14 cellular contexts compared by ENCODE assay signal in genomic region chr1:159752135-159752580, GRCh38. TPM values are rescaled to one million over a fixed set of nuclear protein-coding genes. Genes with fewer than 3 reads are reported as not detected.
A peak's percentile ranks its signal among the peaks of the same experiment; 100 is the strongest.
DNase-seq lines count a peak whose midpoint lies in the region; ATAC-seq and TF ChIP-seq lines count a peak whose summit lies in the region.
"Had no signal": no experiment of that assay in that cellular context is flagged by ENCODE, and none has a peak within 500 bp of the region (broad histone marks: within the 10 kb centered on the region; RNA-seq: fewer than 3 reads in every experiment).

No MANE protein-coding gene starts in this region.

- no peak overlapping the region for H3K4me3 Mint-ChIP-seq in chondrocyte (ENCODE audit: unreplicated experiment)
- H3K4me3 Mint-ChIP-seq: activated naive CD8-positive, alpha-beta T cell; natural killer cell treated with Interleukin-12 subunit alpha and Interleukin-12 subunit beta and Interleukin-15 and Interleukin-18, amount 100 ng/mL, for 72 hours had no signal

- H3K4me3 ChIP-seq in mucosa of descending colon = no peak overlapping the region

- no peaks in the 10 kb centered on the region for H3K4me1 ChIP-seq in mucosa of descending colon (ENCODE audit: low read depth)
- H3K4me1 ChIP-seq: foreskin keratinocyte had no signal

- no peaks in the 10 kb centered on the region for H3K9me3 Mint-ChIP-seq in chondrocyte (ENCODE audit: low read depth)
- H3K9me3 Mint-ChIP-seq: natural killer cell treated with Interleukin-12 subunit alpha and Interleukin-12 subunit beta and Interleukin-15 and Interleukin-18, amount 100 ng/mL, for 72 hours had no signal

- TF ChIP-seq CTCF in mucosa of descending colon (IDR thresholded peaks at IDR 0.05) = no peak
- TF ChIP-seq CTCF in chondrocyte (IDR thresholded peaks at IDR 0.05) = no peak

- H3K36me3 ChIP-seq in mucosa of descending colon (ENCODE audit: low read depth) = no peaks in the 10 kb centered on the region

- H3K9me3 ChIP-seq in mucosa of descending colon = no peaks in the 10 kb centered on the region

- DNase-seq in M059J (ENCODE audit: low read depth) (peak; percentile 26), fibroblast of gingiva (ENCODE audit: low read depth) (peak; percentile 99), mucosa of descending colon (peak in 1 of 3 donors; percentile 21), ureter (ENCODE audit: low spot score) (peak; percentile 72), chondrocyte (ENCODE audit: low spot score) (no peak)
- no peak for DNase-seq in stimulated activated CD4-positive, alpha-beta T cell treated with anti-CD3 and anti-CD28 coated beads, Interleukin-12 subunit alpha, Interleukin-12 subunit beta, amount 100 ng/mL, for 4 hours
- DNase-seq: activated CD4-positive, alpha-beta T cell treated with anti-CD3 and anti-CD28 coated beads for 1 hour; DND-41; SHP77 treated with DMSO at 0.1 percent for 48 hours had no signal

- peaks cover 29% of the 10 kb centered on the region for H3K27me3 Mint-ChIP-seq in chondrocyte (ENCODE audit: low read depth)
- H3K27me3 Mint-ChIP-seq: activated naive CD8-positive, alpha-beta T cell had no signal

- intact Hi-C loops in mucosa of descending colon (cut with DNase I, micrococcal nuclease) = no loop called here

- H3K4me1 Mint-ChIP-seq in chondrocyte (ENCODE audit: low read depth) = no peaks in the 10 kb centered on the region

- H3K27ac Mint-ChIP-seq in chondrocyte (ENCODE audit: unreplicated experiment) = no peak overlapping the region
- H3K27ac Mint-ChIP-seq: activated naive CD8-positive, alpha-beta T cell; natural killer cell treated with Interleukin-12 subunit alpha and Interleukin-12 subunit beta and Interleukin-15 and Interleukin-18, amount 100 ng/mL, for 72 hours had no signal

- no peaks in the 10 kb centered on the region for H3K36me3 Mint-ChIP-seq in chondrocyte (ENCODE audit: low read depth)
- H3K36me3 Mint-ChIP-seq: activated naive CD8-positive, alpha-beta T cell; natural killer cell treated with Interleukin-12 subunit alpha and Interleukin-12 subunit beta and Interleukin-15 and Interleukin-18, amount 100 ng/mL, for 72 hours had no signal

- ATAC-seq in mucosa of descending colon (peak; percentile 62), HG02623 (IDR thresholded peaks at IDR 0.05; ENCODE audit: unreplicated experiment) (no peak)
- ATAC-seq: foreskin keratinocyte; natural killer cell treated with Interleukin-12 subunit alpha and Interleukin-12 subunit beta and Interleukin-15 and Interleukin-18, amount 100 ng/mL, for 72 hours had no signal

RNA-seq across cellular contexts. Expression of gene DUSP23, which starts 28.6 kb away (rescaled TPM):
- total RNA-seq in M059J (2014; rRNA removed; shearing (Covaris generic)) = 25.6 and 37.0 TPM in 2 replicates
- 10 to 100 TPM; 33.6 to 58.5 (median 48.8) TPM for total RNA-seq in mucosa of descending colon
- 47.5 TPM for total RNA-seq in ureter
- total RNA-seq in chondrocyte = 15.4 to 21.3 TPM (median 16.9 TPM) in 3 replicates

RNA-seq across cellular contexts. Expression of gene CRP, which starts 37.8 kb away (rescaled TPM):
- not detected in 2 replicates for total RNA-seq in M059J (2014; rRNA removed; shearing (Covaris generic))
- total RNA-seq in mucosa of descending colon (under 1 TPM in 1 of 3 donors, not detected in 2; 0.20 TPM), ureter (1.1 TPM), chondrocyte (not detected in 3 replicates)
- total RNA-seq: foreskin keratinocyte; H1; natural killer cell treated with Interleukin-12 subunit alpha and Interleukin-12 subunit beta and Interleukin-15 and Interleukin-18, amount 100 ng/mL, for 72 hours had no signal

RNA-seq across cellular contexts. Expression of gene FCRL6, which starts 50.0 kb away (rescaled TPM):
- not detected in 2 replicates for total RNA-seq in M059J (2014; rRNA removed; shearing (Covaris generic))
- under 1 TPM; 0.38 to 0.82 (median 0.41) TPM for total RNA-seq in mucosa of descending colon
- total RNA-seq in ureter = 0.49 TPM
- total RNA-seq in chondrocyte = not detected in 3 replicates
- total RNA-seq: foreskin keratinocyte, H1 had no signal

Comparison
In these comparisons a context has a peak if more than half of its experiments do, and no peak if none do; other contexts are left out.
1. DNase-seq: peak in M059J (single experiment), fibroblast of gingiva (single experiment) and ureter (single experiment); none in chondrocyte (single experiment) and stimulated activated CD4-positive, alpha-beta T cell treated with anti-CD3 and anti-CD28 coated beads, Interleukin-12 subunit alpha, Interleukin-12 subunit beta, amount 100 ng/mL, for 4 hours (single experiment).